ENCODE assay signal across 8 cellular contexts in the genomic region with DNA sequence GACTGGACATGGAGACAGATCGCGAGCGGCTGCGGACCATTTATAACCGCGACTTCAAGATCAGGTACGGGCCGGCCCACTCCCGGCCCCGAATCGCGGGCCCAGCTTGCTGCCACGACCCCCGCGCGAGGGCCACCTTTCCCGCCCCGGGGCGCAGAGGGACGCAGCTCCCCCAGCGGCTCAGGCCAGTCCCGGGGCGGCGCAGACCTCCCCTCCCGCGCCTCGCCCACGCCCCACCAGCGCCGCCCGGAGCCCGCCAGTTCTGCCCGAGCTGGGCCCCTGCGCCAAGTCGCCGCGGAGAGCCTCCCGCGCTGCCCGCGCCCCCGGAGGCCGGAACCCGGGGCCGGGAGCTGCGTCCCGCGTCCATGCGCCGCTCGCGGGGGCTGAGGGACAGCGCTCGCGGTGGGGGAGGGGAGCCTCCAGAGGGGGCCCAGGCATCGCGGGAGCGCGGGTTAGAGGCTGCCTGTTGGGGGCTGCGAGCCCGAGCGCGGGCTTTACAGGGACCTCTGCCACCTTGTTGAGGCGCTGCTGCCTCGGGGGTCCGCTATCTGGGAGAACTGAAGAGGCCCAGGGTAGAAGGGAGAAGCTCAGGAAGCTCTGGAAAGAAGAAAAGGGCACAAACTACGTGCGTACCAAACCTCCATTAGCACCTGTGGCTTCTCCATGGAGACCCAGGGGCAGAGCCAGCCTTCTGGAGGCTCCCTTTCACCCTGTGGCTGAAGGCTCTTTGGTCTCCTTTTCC. TPM values are rescaled to one million over a fixed set of nuclear protein-coding genes. Genes with fewer than 3 reads are reported as not detected.
DNase-seq lines count a peak whose midpoint lies in the region; ATAC-seq and TF ChIP-seq lines count a peak whose summit lies in the region.

No MANE protein-coding gene starts in this region.

- H3K27ac ChIP-seq in MM.1S (ENCODE audit: low read length) = no peak overlapping the region
- H3K27ac ChIP-seq in dorsolateral prefrontal cortex = peak overlapping the region in 57 of 59 donors; percentile 34 to 95 (median 87)

- H2AFZ ChIP-seq in MM.1S (ENCODE audit: low read length) = peak overlapping the region; percentile 38

- peaks cover 13% of the 10 kb centered on the region; the same call in 1 of the 2 replicates for H3F3A ChIP-seq in MM.1S (ENCODE audit: insufficient read depth, low read length)

- H3K9ac ChIP-seq in MM.1S (ENCODE audit: low read length) = peak overlapping the region; percentile 50; the same call in 1 of the 2 replicates

- no peaks in the 10 kb centered on the region for H3K9me3 ChIP-seq in MM.1S (replicated peaks; ENCODE audit: insufficient read depth, low read length)

- no peaks in the 10 kb centered on the region for H3K9me3 Mint-ChIP-seq in memory B cell

- DNase-seq in GM10248 (ENCODE audit: extremely low spot score) = peak; percentile 64
- DNase-seq in H7 = peak; percentile 88
- no peak for DNase-seq in MM.1S
- DNase-seq in activated CD4-positive, alpha-beta T cell treated with anti-CD3 and anti-CD28 coated beads for 48 hours = peak; percentile 56
- DNase-seq in dorsolateral prefrontal cortex = peak in 6 of 10 donors; percentile 6 to 75 (median 46)
- DNase-seq in memory B cell (ENCODE audit: low spot score in 2 of 2) = peak; percentile 14 to 44
- peak; percentile 2 for DNase-seq in stimulated activated CD8-positive, alpha-beta memory T cell treated with anti-CD3 and anti-CD28 coated beads, Interleukin-7, amount 100 ng/mL, for 24 hours (ENCODE audit: low read depth)
- DNase-seq in epidermal melanocyte (ENCODE audit: insufficient read length, low spot score) = no peak

- no peaks in the 10 kb centered on the region for H3K79me2 ChIP-seq in MM.1S (ENCODE audit: low read length)

- peak; percentile 2 for TF ChIP-seq CTCF in GM10248 (IDR thresholded peaks at IDR 0.05; ENCODE audit: control extremely low read depth, extremely low read depth, low read depth, missing control alignments)
- no peak for TF ChIP-seq CTCF in MM.1S (IDR thresholded peaks at IDR 0.05; ENCODE audit: low read length)
- TF ChIP-seq CTCF in dorsolateral prefrontal cortex (IDR thresholded peaks at IDR 0.05 in 54 of 56, conservative IDR thresholded peaks at IDR 0.05 in 2 of 56; ENCODE audit: low read depth in 1 of 56, partially characterized antibody in 56 of 56) = peak in 24 of 56 donors; percentile 6 to 53 (median 32)

- CTCF ChIA-PET in GM10248 (lab: Yijun Ruan, JAX) = interaction anchor here (0.7 to 5.7 kb wide), 17 partner anchors 10 to 284 kb away, joined by 3 to 35 read pairs (median 5); partner anchors contain the start of genes CTTNBP2NL and PPM1J

- peaks cover 37% of the 10 kb centered on the region for H3K4me1 Mint-ChIP-seq in memory B cell

- no peaks in the 10 kb centered on the region for H3K9me2 ChIP-seq in MM.1S (replicated peaks; ENCODE audit: insufficient read depth, low read length)

- intact Hi-C loops in dorsolateral prefrontal cortex (cut with DNase I) = loop anchor here (2.0 kb wide), 2 partner anchors 30 to 56 kb away; partner anchors contain the start of genes CAPZA1 (in 2 of the 2) and ST7L (in 2 of the 2)

- H3K4me3 ChIP-seq in H7 (ENCODE audit: insufficient read depth, low read depth, low read length) (peak overlapping the region; percentile 82), MM.1S (ENCODE audit: low read length) (peak overlapping the region; percentile 71), dorsolateral prefrontal cortex (peak overlapping the region; percentile 56 to 97 (median 83))

- peak overlapping the region; percentile 100 for H3K4me3 Mint-ChIP-seq in memory B cell

- ATAC-seq in memory B cell (ENCODE audit: low read depth) = peak; percentile 32

- peaks cover 12% of the 10 kb centered on the region for H3K36me3 Mint-ChIP-seq in memory B cell

- peaks cover 3% of the 10 kb centered on the region for H3K27me3 ChIP-seq in H7 (ENCODE audit: control insufficient read depth, insufficient read depth, low read length)
- no peaks in the 10 kb centered on the region for H3K27me3 ChIP-seq in MM.1S (replicated peaks; ENCODE audit: insufficient read depth, low read length)
- no peaks in the 10 kb centered on the region for H3K27me3 ChIP-seq in dorsolateral prefrontal cortex

- H3K4me1 ChIP-seq in MM.1S (ENCODE audit: low read length) = no peaks in the 10 kb centered on the region

- H3K27me3 Mint-ChIP-seq in memory B cell = no peaks in the 10 kb centered on the region

- POLR2A ChIA-PET in GM10248 (lab: Yijun Ruan, JAX) = interaction anchor here (0.7 to 1.3 kb wide), 7 partner anchors 9 to 56 kb away, joined by 3 to 6 read pairs (median 4); partner anchors contain the start of gene ST7L

- peak overlapping the region; percentile 86; the same call in 1 of the 2 replicates for H3K4me2 ChIP-seq in MM.1S (ENCODE audit: low read depth, low read length)

- peak overlapping the region; percentile 94 for H3K27ac Mint-ChIP-seq in memory B cell

- H3K36me3 ChIP-seq in H7 (replicated peaks; ENCODE audit: control insufficient read depth, insufficient read depth, low read length) (no peaks in the 10 kb centered on the region; the same call in 1 of the 2 replicates), MM.1S (replicated peaks; ENCODE audit: insufficient read depth, low read length) (no peaks in the 10 kb centered on the region; the same call in 1 of the 2 replicates)

- H4K20me1 ChIP-seq in MM.1S (ENCODE audit: insufficient read depth, low read length) = no peaks in the 10 kb centered on the region

RNA-seq across cellular contexts. Expression of gene MOV10, which starts 0.7 kb away (rescaled TPM):
- total RNA-seq in H7 (2014; rRNA removed; shearing (Covaris generic)) = 54.5 and 57.1 TPM in 2 replicates
- 10 to 100 TPM; 12.5 to 54.5 (median 25.7) TPM for total RNA-seq in dorsolateral prefrontal cortex

RNA-seq across cellular contexts. Expression of gene RHOC, which starts 31.8 kb away (rescaled TPM):
- 71.9 and 121 TPM in 2 replicates for total RNA-seq in H7 (2014; rRNA removed; shearing (Covaris generic))
- 100 to 1,000 TPM in 21 of 120 experiments, 10 to 100 TPM in 99; 36.8 to 162 (median 72.5) TPM for total RNA-seq in dorsolateral prefrontal cortex

RNA-seq across cellular contexts. Expression of gene PPM1J, which starts 40.0 kb away (rescaled TPM):
- total RNA-seq in H7 (2014; rRNA removed; shearing (Covaris generic)) = 4.6 and 7.7 TPM in 2 replicates
- 10 to 100 TPM in 6 of 120 experiments, 1 to 10 TPM in 114; 2.4 to 11.9 (median 6.6) TPM for total RNA-seq in dorsolateral prefrontal cortex

RNA-seq across cellular contexts. Expression of gene CAPZA1, which starts 55.5 kb away (rescaled TPM):
- 116 and 143 TPM in 2 replicates for total RNA-seq in H7 (2014; rRNA removed; shearing (Covaris generic))
- total RNA-seq in dorsolateral prefrontal cortex = 100 to 1,000 TPM in 1 of 120 experiments, 10 to 100 TPM in 119; 42.9 to 101 (median 68.4) TPM

RNA-seq across cellular contexts. Expression of gene ST7L, which starts 56.2 kb away (rescaled TPM):
- total RNA-seq in H7 (2014; rRNA removed; shearing (Covaris generic)) = 16.6 and 28.5 TPM in 2 replicates
- total RNA-seq in dorsolateral prefrontal cortex = 10 to 100 TPM; 20.2 to 48.0 (median 32.2) TPM

Comparison
In these comparisons a context has a peak if more than half of its experiments do, and no peak if none do; other contexts are left out.
1. DNase-seq: peak in GM10248 (single experiment), H7 (single experiment), activated CD4-positive, alpha-beta T cell treated with anti-CD3 and anti-CD28 coated beads for 48 hours (single experiment), dorsolateral prefrontal cortex (6 of 10), memory B cell (2 of 2) and stimulated activated CD8-positive, alpha-beta memory T cell treated with anti-CD3 and anti-CD28 coated beads, Interleukin-7, amount 100 ng/mL, for 24 hours (single experiment); none in MM.1S (single experiment) and epidermal melanocyte (single experiment).
2. Peak in every context shown above with its lines, with median percentiles within 50 percentile points of each other: H3K4me3 ChIP-seq.